Comparison of ENCODE assay signal across 25 cellular contexts in genomic region chr4:184041156-184041555, GRCh38.
"Had no signal": no experiment of that assay in that cellular context is flagged by ENCODE, and none has a peak within 500 bp of the region (broad histone marks: within the 10 kb centered on the region; RNA-seq: fewer than 3 reads in every experiment).

No MANE protein-coding gene starts in this region.

- H3K4me1 ChIP-seq: colonic mucosa, gastrocnemius medialis, lower lobe of right lung had no signal

- DNase-seq: colonic mucosa; cortex of kidney; effector CD8-positive, alpha-beta T cell; effector memory CD8-positive, alpha-beta T cell; endodermal cell; erythroblast; esophagus squamous epithelium; foreskin fibroblast; foreskin melanocyte; gastrocnemius medialis; glutamatergic neuron; head of caudate nucleus; heart right ventricle; hippocampal formation; left cardiac atrium; left lung; left ventricle myocardium superior; lower lobe of right lung; mesenchymal stem cell; mucosa of descending colon; naive B cell had no signal

- ATAC-seq: effector memory CD8-positive, alpha-beta T cell; esophagus mucosa; gastrocnemius medialis; heart right ventricle; left cardiac atrium; left lung; left ventricle myocardium superior; lower lobe of right lung; mucosa of descending colon had no signal

- H3K36me3 ChIP-seq: colonic mucosa, esophagus squamous epithelium, gastrocnemius medialis, heart right ventricle, left lung, lower lobe of right lung had no signal

- H3K27ac Mint-ChIP-seq: dendritic cell treated with granulocyte-macrophage colony-stimulating factor and Interleukin-4, amounts not matched to agents 40 ng/mL and 50 ng/mL, for 4 days; effector memory CD8-positive, alpha-beta T cell; endodermal cell; mesothelial cell of epicardium; naive B cell had no signal

- H3K27me3 ChIP-seq: colonic mucosa, esophagus squamous epithelium, gastrocnemius medialis had no signal

- H3K9me3 Mint-ChIP-seq: effector memory CD8-positive, alpha-beta T cell had no signal

- H3K9me3 ChIP-seq: colonic mucosa had no signal

- H3K4me3 Mint-ChIP-seq: dendritic cell treated with granulocyte-macrophage colony-stimulating factor and Interleukin-4, amounts not matched to agents 40 ng/mL and 50 ng/mL, for 4 days; effector memory CD8-positive, alpha-beta T cell; mesothelial cell of epicardium had no signal

- H3K27ac ChIP-seq: colonic mucosa, epithelial cell of prostate, esophagus squamous epithelium, gastrocnemius medialis, heart right ventricle, left lung, lower lobe of right lung had no signal

- H3K4me3 ChIP-seq: colonic mucosa, esophagus squamous epithelium, gastrocnemius medialis, heart right ventricle, left lung, lower lobe of right lung, mucosa of descending colon had no signal
